Comparison of ENCODE assay signal across 33 cellular contexts in the genomic region with DNA sequence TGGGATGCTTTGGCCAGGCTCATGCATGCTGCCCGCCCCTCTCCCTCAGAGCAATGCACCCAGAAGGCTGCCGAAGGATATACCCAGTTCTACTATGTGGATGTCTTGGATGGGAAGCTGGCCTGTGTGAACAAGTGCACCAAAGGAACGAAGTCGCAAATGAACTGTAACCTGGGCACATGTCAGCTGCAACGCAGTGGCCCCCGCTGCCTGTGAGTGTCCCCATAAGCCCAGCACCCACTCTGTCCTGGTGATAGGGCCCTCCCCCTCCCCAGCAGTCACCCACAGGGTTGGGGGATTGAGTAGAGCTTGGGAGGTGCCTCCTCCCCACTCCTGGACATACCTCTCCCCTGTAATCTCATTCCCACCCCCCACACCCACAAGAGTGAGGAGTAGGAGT. TPM values are rescaled to one million over a fixed set of nuclear protein-coding genes. Genes with fewer than 3 reads are reported as not detected.
"Had no signal": no experiment of that assay in that cellular context is flagged by ENCODE, and none has a peak within 500 bp of the region (broad histone marks: within the 10 kb centered on the region; RNA-seq: fewer than 3 reads in every experiment).

No MANE protein-coding gene starts in this region.

- ATAC-seq: naive thymus-derived CD8-positive, alpha-beta T cell; natural killer cell treated with Interleukin-12 subunit alpha and Interleukin-12 subunit beta and Interleukin-15 and Interleukin-18, amount 100 ng/mL, for 72 hours; psoas muscle; right cardiac atrium; right lobe of liver; stimulated activated memory B cell treated with anti-CD40 and anti-IgM and Interleukin-4, amounts not matched to agents 10 μg/mL and 1 μg/mL and 100 μg/mL, for 72 hours; stimulated activated naive CD8-positive, alpha-beta T cell treated with anti-CD3 and anti-CD28 coated beads, Interleukin-15, amount 100 ng/mL, for 72 hours; stimulated activated naive CD8-positive, alpha-beta T cell treated with anti-CD3 and anti-CD28 coated beads, Interleukin-15, Interleukin-2, amounts not matched to agents 100 U/mL and 50 U/mL, for 24 hours had no signal

- H3K4me3 Mint-ChIP-seq: naive thymus-derived CD8-positive, alpha-beta T cell; natural killer cell treated with Interleukin-12 subunit alpha and Interleukin-12 subunit beta and Interleukin-15 and Interleukin-18, amount 100 ng/mL, for 72 hours; nephron progenitor cell; neural crest cell; stimulated activated memory B cell treated with anti-CD40 and anti-IgM and Interleukin-4, amounts not matched to agents 10 μg/mL and 1 μg/mL and 100 μg/mL, for 72 hours; stimulated activated naive CD8-positive, alpha-beta T cell treated with anti-CD3 and anti-CD28 coated beads, Interleukin-15, amount 100 ng/mL, for 72 hours had no signal

- H3K27ac Mint-ChIP-seq: naive B cell; natural killer cell treated with Interleukin-12 subunit alpha and Interleukin-12 subunit beta and Interleukin-15 and Interleukin-18, amount 100 ng/mL, for 72 hours; nephron progenitor cell; progenitor cell of endocrine pancreas; stimulated activated memory B cell treated with anti-CD40 and anti-IgM and Interleukin-4, amounts not matched to agents 10 μg/mL and 1 μg/mL and 100 μg/mL, for 72 hours had no signal

- H3K9me3 ChIP-seq: ovary, psoas muscle, right lobe of liver, spleen, suprapubic skin, testis, tibial artery, upper lobe of left lung, uterus had no signal

- DNase-seq: naive B cell; naive thymus-derived CD8-positive, alpha-beta T cell; nephron progenitor cell; occipital lobe; ovary; right cardiac atrium; right lobe of liver; spleen; stimulated activated CD4-positive, alpha-beta T cell treated with anti-CD3 and anti-CD28 coated beads, Interleukin-12 subunit alpha, Interleukin-12 subunit beta, amount 100 ng/mL, for 4 hours; stimulated activated CD4-positive, alpha-beta T cell treated with anti-CD3 and anti-CD28 coated beads, Interleukin-1b, Interleukin-23, amount 100 ng/mL, for 48 hours; stimulated activated CD4-positive, alpha-beta T cell treated with anti-CD3 and anti-CD28 coated beads, Interleukin-4, amount 100 ng/mL, for 1 hour; stimulated activated CD4-positive, alpha-beta T cell treated with anti-CD3 and anti-CD28 coated beads, Interleukin-4, amount 100 ng/mL, for 4 hours; stimulated activated CD8-positive, alpha-beta memory T cell treated with anti-CD3 and anti-CD28 coated beads, Interleukin-4, amount 100 ng/mL, for 48 hours; stimulated activated naive CD4-positive, alpha-beta T cell; stimulated activated naive CD8-positive, alpha-beta T cell treated with anti-CD3 and anti-CD28 coated beads, Interleukin-15, amount 100 ng/mL, for 72 hours; stimulated activated naive CD8-positive, alpha-beta T cell treated with anti-CD3 and anti-CD28 coated beads, Interleukin-15, Interleukin-2, amounts not matched to agents 100 U/mL and 50 U/mL, for 24 hours; substantia nigra; testis; tibial artery; trophoblast cell; upper lobe of left lung; uterus had no signal

- H3K4me2 ChIP-seq: smooth muscle cell had no signal

- H3K36me3 ChIP-seq: ovary, right lobe of liver, spleen, suprapubic skin, tibial artery, upper lobe of left lung, uterus had no signal

- H3K27ac ChIP-seq: ovary, parathyroid adenoma, psoas muscle, right lobe of liver, skin epidermis, spleen, suprapubic skin, testis, tibial artery, upper lobe of left lung, uterus had no signal

- H3K27me3 Mint-ChIP-seq: natural killer cell treated with Interleukin-12 subunit alpha and Interleukin-12 subunit beta and Interleukin-15 and Interleukin-18, amount 100 ng/mL, for 72 hours had no signal

- H3K36me3 Mint-ChIP-seq: stimulated activated memory B cell treated with anti-CD40 and anti-IgM and Interleukin-4, amounts not matched to agents 10 μg/mL and 1 μg/mL and 100 μg/mL, for 72 hours had no signal

- H3K9ac ChIP-seq: parathyroid adenoma had no signal

- H3K27me3 ChIP-seq: ovary, right lobe of liver, testis, upper lobe of left lung, uterus had no signal

- H3K4me3 ChIP-seq: ovary, psoas muscle, right lobe of liver, skin epidermis, smooth muscle cell, spleen, suprapubic skin, testis, tibial artery, upper lobe of left lung, uterus had no signal

- H2AFZ ChIP-seq: parathyroid adenoma had no signal

- H3K4me1 ChIP-seq: parathyroid adenoma, psoas muscle, right lobe of liver, uterus had no signal

RNA-seq across cellular contexts. Expression of a gene that starts 7.0 kb away (rescaled TPM):
- total RNA-seq: naive thymus-derived CD8-positive, alpha-beta T cell; natural killer cell treated with Interleukin-12 subunit alpha and Interleukin-12 subunit beta and Interleukin-15 and Interleukin-18, amount 100 ng/mL, for 72 hours; neural crest cell; occipital lobe; progenitor cell of endocrine pancreas; renal cortical epithelial cell; right cardiac atrium; right lobe of liver; spleen; upper lobe of left lung; ureter had no signal
- polyA plus RNA-seq: naive thymus-derived CD8-positive, alpha-beta T cell; ovary; right cardiac atrium; smooth muscle cell; spleen had no signal

RNA-seq across cellular contexts. Expression of a gene that starts 43.6 kb away (rescaled TPM):
- total RNA-seq: naive thymus-derived CD8-positive, alpha-beta T cell; natural killer cell treated with Interleukin-12 subunit alpha and Interleukin-12 subunit beta and Interleukin-15 and Interleukin-18, amount 100 ng/mL, for 72 hours; occipital lobe; renal cortical epithelial cell; right cardiac atrium; right lobe of liver; suprapubic skin had no signal
